20 cellular contexts compared by ENCODE assay signal in the genomic region with DNA sequence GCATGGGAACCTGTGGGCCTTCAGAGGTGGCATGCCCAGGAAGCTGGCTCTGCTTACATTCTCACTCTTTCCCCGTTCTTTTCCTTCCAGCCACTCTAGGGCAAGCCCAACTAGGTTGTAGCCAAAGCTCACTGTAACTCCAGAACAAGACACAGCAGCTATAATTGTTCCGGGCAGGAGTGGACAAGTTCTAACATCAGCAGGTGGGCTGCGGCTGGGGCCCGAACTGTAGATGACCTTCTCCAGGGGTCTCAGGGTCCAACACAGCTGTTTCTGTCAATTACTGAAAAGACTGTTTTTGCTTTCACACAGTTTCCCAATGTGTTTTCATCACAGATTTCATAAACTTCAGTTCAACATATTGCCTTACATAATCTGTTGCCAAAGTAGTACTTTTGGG. TPM values are rescaled to one million over a fixed set of nuclear protein-coding genes. Genes with fewer than 3 reads are reported as not detected.
DNase-seq lines count a peak whose midpoint lies in the region; ATAC-seq, FAIRE-seq and TF ChIP-seq lines count a peak whose summit lies in the region.
"Had no signal": no experiment of that assay in that cellular context is flagged by ENCODE, and none has a peak within 500 bp of the region (broad histone marks: within the 10 kb centered on the region; RNA-seq: fewer than 3 reads in every experiment).

No MANE protein-coding gene starts in this region.

- intact Hi-C loops in PC-9 (cut with micrococcal nuclease; ENCODE audit: unreplicated experiment) = no loop called here

- no CpG with 5 or more reads among the region's 4 CpGs for WGBS in trophoblast cell (ENCODE audit: extremely low coverage, insufficient coverage, insufficient read length)

- H3K9me3 ChIP-seq in SJCRH30 (replicated peaks) = no peaks in the 10 kb centered on the region
- H3K9me3 ChIP-seq in trophoblast cell (ENCODE audit: insufficient read depth, low read depth, low read length) = no peaks in the 10 kb centered on the region
- no peaks in the 10 kb centered on the region for H3K9me3 ChIP-seq in PC-9 (ENCODE audit: insufficient read depth, low read depth)
- H3K9me3 ChIP-seq: left lung, SK-N-SH, thyroid gland had no signal

- H3K18ac ChIP-seq in trophoblast cell (ENCODE audit: low read length) = peak overlapping the region; percentile 64

- H3K4ac ChIP-seq in trophoblast cell (ENCODE audit: low read depth, low read length) = no peak overlapping the region

- CTCF ChIA-PET in PC-9 (lab: Charles Lee) = no interaction called here

- no peaks in the 10 kb centered on the region for H3K27me3 ChIP-seq in SJCRH30
- H3K27me3 ChIP-seq in trophoblast cell (ENCODE audit: insufficient read depth, low read length) = no peaks in the 10 kb centered on the region
- H3K27me3 ChIP-seq in PC-9 (ENCODE audit: insufficient read depth, low read depth) = no peaks in the 10 kb centered on the region
- H3K27me3 ChIP-seq: left lung had no signal

- POLR2A ChIA-PET in PC-9 (lab: Charles Lee; ENCODE audit: unreplicated experiment) = interaction anchor here (0.7 kb wide), 1 partner anchor 525 kb away, joined by 6 read pairs; no protein-coding TSS in a partner anchor

- H3K23ac ChIP-seq in trophoblast cell (ENCODE audit: low read length) = no peak overlapping the region

- no peak overlapping the region for H2AFZ ChIP-seq in trophoblast cell (ENCODE audit: insufficient read depth, low read length, poor library complexity)
- no peak overlapping the region for H2AFZ ChIP-seq in PC-9

- H3K9me2 ChIP-seq in PC-9 (ENCODE audit: insufficient read depth) = no peaks in the 10 kb centered on the region
- H3K9me2 ChIP-seq: SK-N-SH had no signal

- peak overlapping the region; percentile 38 for H2BK120ac ChIP-seq in trophoblast cell (ENCODE audit: insufficient read depth, low read length, poor library complexity)

- peaks cover 91% of the 10 kb centered on the region for H3K4me1 Mint-ChIP-seq in activated T-cell treated with anti-CD3 and anti-CD28 coated beads, Interleukin-2, amount 50 U/mL, for 4 hours (ENCODE audit: low read depth)

- no peaks in the 10 kb centered on the region for H3K27me3 Mint-ChIP-seq in activated T-cell treated with anti-CD3 and anti-CD28 coated beads, Interleukin-2, amount 50 U/mL, for 4 hours (ENCODE audit: low read depth)

- no peaks in the 10 kb centered on the region for H3K9me3 Mint-ChIP-seq in activated T-cell treated with anti-CD3 and anti-CD28 coated beads, Interleukin-2, amount 50 U/mL, for 4 hours

- ATAC-seq in activated T-cell treated with anti-CD3 and anti-CD28 coated beads, Interleukin-2, amount 50 U/mL, for 4 hours = no peak
- ATAC-seq: left lung, right cardiac atrium had no signal

- no peak for TF ChIP-seq CTCF in PC-9 (conservative IDR thresholded peaks at IDR 0.05)

- H3K4me2 ChIP-seq in trophoblast cell (ENCODE audit: low read length) (no peak overlapping the region), PC-9 (no peak overlapping the region)
- H3K4me2 ChIP-seq: SK-N-SH had no signal

- no peak overlapping the region for H3K14ac ChIP-seq in trophoblast cell (ENCODE audit: low read length)

- H3K36me3 ChIP-seq in SJCRH30 = no peaks in the 10 kb centered on the region
- peaks cover 11 to 12% of the 10 kb centered on the region in 2 experiments for H3K36me3 ChIP-seq in trophoblast cell (ENCODE audit: control insufficient read depth in 1 of 2, insufficient read depth in 2 of 2, low read length in 2 of 2)
- no peaks in the 10 kb centered on the region for H3K36me3 ChIP-seq in PC-9 (ENCODE audit: low read depth)
- H3K36me3 ChIP-seq: left lung, thyroid gland had no signal

- peaks cover 43% of the 10 kb centered on the region for H3K36me3 Mint-ChIP-seq in activated T-cell treated with anti-CD3 and anti-CD28 coated beads, Interleukin-2, amount 50 U/mL, for 4 hours (ENCODE audit: insufficient read depth)

- H3K79me2 ChIP-seq in trophoblast cell (ENCODE audit: control insufficient read depth, insufficient read depth, low read length, poor library complexity) (peaks cover 5% of the 10 kb centered on the region), PC-9 (ENCODE audit: low read depth) (no peaks in the 10 kb centered on the region)

- H3K4me1 ChIP-seq in SJCRH30 (peaks cover 46% of the 10 kb centered on the region), trophoblast cell (ENCODE audit: control insufficient read depth in 1 of 2, insufficient read depth in 2 of 2, low read length in 2 of 2) (peaks cover 19 to 28% of the 10 kb centered on the region in 2 experiments), PC-9 (replicated peaks; ENCODE audit: insufficient read depth) (no peaks in the 10 kb centered on the region)
- H3K4me1 ChIP-seq: left lung, thyroid gland had no signal

- H3K9ac ChIP-seq in trophoblast cell (ENCODE audit: low read length) = no peak overlapping the region
- H3K9ac ChIP-seq: SK-N-SH had no signal

- H2BK5ac ChIP-seq in trophoblast cell (ENCODE audit: low read depth, low read length, poor library complexity) = no peak overlapping the region

- no peaks in the 10 kb centered on the region for H3F3A ChIP-seq in PC-9 (ENCODE audit: insufficient read depth, low read depth)

- peak overlapping the region; percentile 86 for H3K27ac ChIP-seq in SJCRH30
- H3K27ac ChIP-seq in caudate nucleus (ENCODE audit: low read depth, low read length) = peak overlapping the region; percentile 14
- no peak overlapping the region for H3K27ac ChIP-seq in trophoblast cell (ENCODE audit: low read depth, low read length)
- no peak overlapping the region for H3K27ac ChIP-seq in PC-9
- H3K27ac ChIP-seq: left lung, thyroid gland had no signal

- peak overlapping the region; percentile 48 for H3K4me3 Mint-ChIP-seq in activated T-cell treated with anti-CD3 and anti-CD28 coated beads, Interleukin-2, amount 50 U/mL, for 4 hours

- DNase-seq in activated T-cell treated with anti-CD3 and anti-CD28 coated beads, Interleukin-2, amount 50 U/mL, for 4 hours = no peak
- DNase-seq in activated T-cell treated with anti-CD3 and anti-CD28 coated beads, Interleukin-2, amount 50 U/mL, for 48 hours = no peak
- DNase-seq in SJCRH30 = peak; percentile 92 to 97
- DNase-seq in caudate nucleus (lab: John Stamatoyannopoulos, UW) = no peak
- DNase-seq in trophoblast cell = no peak
- DNase-seq in GM19239 (ENCODE audit: insufficient read length, low spot score) = no peak
- DNase-seq in NCI-H510A treated with DMSO at 0.1 percent for 48 hours (lab: John Stamatoyannopoulos, UW) = no peak
- DNase-seq in PC-9 = no peak
- DNase-seq: activated CD4-positive, alpha-beta T cell treated with anti-CD3 and anti-CD28 coated beads for 4 hours; anterior cingulate cortex; KG1; left lung; NCI-H187 treated with DMSO at 0.1 percent for 48 hours; NCI-H446 treated with DMSO at 0.1 percent for 48 hours; NK-92 treated with Interleukin-12 subunit alpha and Interleukin-12 subunit beta, amount 100 ng/mL, for 24 hours; right cardiac atrium; SK-N-SH; stimulated activated CD4-positive, alpha-beta T cell treated with anti-CD3 and anti-CD28 coated beads, Interleukin-15, amount 100 ng/mL, for 24 hours; thyroid gland had no signal

- H3K4me3 ChIP-seq in SJCRH30 = no peak overlapping the region
- H3K4me3 ChIP-seq in trophoblast cell (ENCODE audit: low read depth, low read length) = no peak overlapping the region
- no peak overlapping the region for H3K4me3 ChIP-seq in PC-9
- H3K4me3 ChIP-seq: left lung, thyroid gland had no signal

- BruUV-seq in PC-9 (replicated peaks; lab: Mats Ljungman, UMichigan) = no TSS peak

- no peak overlapping the region for H4K91ac ChIP-seq in trophoblast cell (ENCODE audit: low read depth, low read length)

- no peak for FAIRE-seq in GM19239 (lab: Jason Lieb, UNC)

- H4K12ac ChIP-seq in trophoblast cell (ENCODE audit: low read depth, low read length) = no peak overlapping the region

- no peaks in the 10 kb centered on the region for H4K20me1 ChIP-seq in PC-9 (ENCODE audit: insufficient read depth)

- H4K8ac ChIP-seq in trophoblast cell (ENCODE audit: low read depth, low read length) = peak overlapping the region; percentile 48

- peak overlapping the region; percentile 15 for H2BK12ac ChIP-seq in trophoblast cell (ENCODE audit: low read length)

- peaks cover 18% of the 10 kb centered on the region for H3K79me1 ChIP-seq in trophoblast cell (ENCODE audit: low read length)

- peak overlapping the region; percentile 47 for H2AK5ac ChIP-seq in trophoblast cell (ENCODE audit: low read length)

RNA-seq across cellular contexts. Expression of gene RASGRP1, which starts 11.5 kb away (rescaled TPM):
- total RNA-seq in activated T-cell treated with anti-CD3 and anti-CD28 coated beads, Interleukin-2, amount 50 U/mL, for 4 hours = 10 to 100 TPM; 36.9 to 55.5 (median 47.6) TPM
- 1.4 and 1.9 TPM in 2 replicates for total RNA-seq in SJCRH30 (2014; rRNA removed; shearing (Covaris generic))
- 19.6 and 22.1 TPM in 2 replicates for polyA plus RNA-seq in trophoblast cell (2013)
- total RNA-seq in PC-9 (2021) = 0.39 and 1.5 TPM in 2 replicates
- total RNA-seq: fibroblast of lung had no signal

Comparison
In these comparisons a context has a peak if more than half of its experiments do, and no peak if none do; other contexts are left out.
1. DNase-seq: peak in SJCRH30 (2 of 2); none in activated T-cell treated with anti-CD3 and anti-CD28 coated beads, Interleukin-2, amount 50 U/mL, for 4 hours (single experiment), activated T-cell treated with anti-CD3 and anti-CD28 coated beads, Interleukin-2, amount 50 U/mL, for 48 hours (0 of 2), caudate nucleus (0 of 61), trophoblast cell (0 of 2), GM19239 (single experiment), NCI-H510A treated with DMSO at 0.1 percent for 48 hours (single experiment) and PC-9 (0 of 2).
2. H3K27ac ChIP-seq: peak in SJCRH30 (single experiment) and caudate nucleus (single experiment); none in trophoblast cell (single experiment) and PC-9 (single experiment).
3. RNA of gene RASGRP1, which starts 11.5 kb away (total RNA-seq): 36.9 to 55.5 TPM in activated T-cell treated with anti-CD3 and anti-CD28 coated beads, Interleukin-2, amount 50 U/mL, for 4 hours; 1.4 to 1.9 TPM in SJCRH30 and 0.39 to 1.5 TPM in PC-9; every median in the first group is over 10 times any median in the second.